8 cellular contexts compared by ENCODE assay signal in the genomic region with DNA sequence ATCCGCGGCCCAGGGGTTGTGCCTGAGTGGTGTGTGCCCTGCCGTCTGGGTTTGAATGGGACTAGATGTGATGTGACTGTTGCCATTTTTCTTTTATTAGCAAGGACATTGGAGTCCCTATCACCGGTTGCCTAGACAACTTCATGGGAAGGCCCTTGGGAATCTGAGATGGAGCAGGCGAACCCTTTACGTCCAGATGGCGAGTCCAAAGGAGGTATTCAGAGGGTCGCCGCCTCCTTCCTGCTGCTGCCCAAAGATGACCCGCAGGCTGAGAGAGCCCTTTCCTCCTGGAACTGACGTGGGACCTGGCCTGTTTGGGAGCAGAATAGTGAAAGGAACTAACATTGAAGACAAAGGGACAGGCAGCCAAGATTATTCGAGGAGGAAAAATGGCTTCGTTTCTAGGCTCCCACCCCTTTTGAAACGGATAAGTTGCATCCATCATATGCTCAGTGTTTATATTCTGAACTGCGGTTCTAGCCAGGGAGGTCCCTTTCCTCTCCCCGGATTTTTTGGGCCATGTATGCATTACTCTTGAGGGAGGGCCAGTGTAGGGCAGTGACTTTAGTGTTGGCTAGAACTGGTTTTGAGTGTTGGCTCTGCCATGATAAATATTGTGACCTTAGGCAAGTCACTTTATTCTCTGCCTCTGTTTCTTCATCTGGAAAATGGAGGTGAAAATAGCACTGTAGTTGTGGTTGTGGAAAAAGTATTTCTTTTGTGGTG. TPM values are rescaled to one million over a fixed set of nuclear protein-coding genes. Genes with fewer than 3 reads are reported as not detected.
DNase-seq lines count a peak whose midpoint lies in the region.

No MANE protein-coding gene starts in this region.

- peak overlapping the region; percentile 96 for H3K4me3 ChIP-seq in iPS-15b (ENCODE audit: low read depth, low read length)

- H3K36me3 ChIP-seq in iPS-15b (ENCODE audit: control insufficient read depth, insufficient read depth, low read length): no peaks in the 10 kb centered on the region

- no peaks in the 10 kb centered on the region for H3K9me3 ChIP-seq in iPS-15b (ENCODE audit: control insufficient read depth, insufficient read depth, low read length)

- no peaks in the 10 kb centered on the region for H3K9me3 Mint-ChIP-seq in activated T-helper 1 cell treated with anti-CD3 and anti-CD28 coated beads, Interleukin-12 subunit alpha, Interleukin-12 subunit beta, Interleukin-2, Interleukin-4 antibody, amounts not matched to agents 30 ng/mL and 10 ng/mL and 1 ng/mL, durations not matched to agents 14 hours and 24 hours and 36 hours

- H3K36me3 Mint-ChIP-seq in activated T-helper 1 cell treated with anti-CD3 and anti-CD28 coated beads, Interleukin-12 subunit alpha, Interleukin-12 subunit beta, Interleukin-2, Interleukin-4 antibody, amounts not matched to agents 30 ng/mL and 10 ng/mL and 1 ng/mL, durations not matched to agents 14 hours and 24 hours and 36 hours (ENCODE audit: low read depth): peaks cover 31% of the 10 kb centered on the region

- peak overlapping the region; percentile 99 for H3K27ac Mint-ChIP-seq in activated T-helper 1 cell treated with anti-CD3 and anti-CD28 coated beads, Interleukin-12 subunit alpha, Interleukin-12 subunit beta, Interleukin-2, Interleukin-4 antibody, amounts not matched to agents 30 ng/mL and 10 ng/mL and 1 ng/mL, durations not matched to agents 14 hours and 24 hours and 36 hours

- H3K4me1 ChIP-seq in iPS-15b (ENCODE audit: control insufficient read depth, insufficient read depth, low read length): peaks cover 15% of the 10 kb centered on the region

- peaks cover 1% of the 10 kb centered on the region for H3K27me3 Mint-ChIP-seq in activated T-helper 1 cell treated with anti-CD3 and anti-CD28 coated beads, Interleukin-12 subunit alpha, Interleukin-12 subunit beta, Interleukin-2, Interleukin-4 antibody, amounts not matched to agents 30 ng/mL and 10 ng/mL and 1 ng/mL, durations not matched to agents 14 hours and 24 hours and 36 hours (ENCODE audit: insufficient read depth)

- DNase-seq in activated T-cell treated with anti-CD3 and anti-CD28 coated beads for 4 hours (peak; percentile 5), NCI-H1092 (lab: John Stamatoyannopoulos, UW) (peak; percentile 25), pons (ENCODE audit: low spot score) (no peak), GM19240 (ENCODE audit: insufficient read length, low spot score) (no peak)
- DNase-seq in activated T-cell treated with anti-CD3 and anti-CD28 coated beads, Interleukin-2, amount 50 U/mL, for 1 hour: no peak
- DNase-seq in activated T-helper 1 cell treated with anti-CD3 and anti-CD28 coated beads, Interleukin-12 subunit alpha, Interleukin-12 subunit beta, Interleukin-2, Interleukin-4 antibody, amounts not matched to agents 30 ng/mL and 10 ng/mL and 1 ng/mL, durations not matched to agents 14 hours and 24 hours and 36 hours (ENCODE audit: low spot score): peak; percentile 12
- peak; percentile 37 for DNase-seq in stimulated activated CD8-positive, alpha-beta memory T cell treated with anti-CD3 and anti-CD28 coated beads, Interleukin-4, amount 100 ng/mL, for 48 hours

- H3K4me1 Mint-ChIP-seq in activated T-helper 1 cell treated with anti-CD3 and anti-CD28 coated beads, Interleukin-12 subunit alpha, Interleukin-12 subunit beta, Interleukin-2, Interleukin-4 antibody, amounts not matched to agents 30 ng/mL and 10 ng/mL and 1 ng/mL, durations not matched to agents 14 hours and 24 hours and 36 hours (ENCODE audit: low read depth): peaks cover 47% of the 10 kb centered on the region

- peak overlapping the region; percentile 95 for H3K4me3 Mint-ChIP-seq in activated T-helper 1 cell treated with anti-CD3 and anti-CD28 coated beads, Interleukin-12 subunit alpha, Interleukin-12 subunit beta, Interleukin-2, Interleukin-4 antibody, amounts not matched to agents 30 ng/mL and 10 ng/mL and 1 ng/mL, durations not matched to agents 14 hours and 24 hours and 36 hours

- no peaks in the 10 kb centered on the region for H3K27me3 ChIP-seq in iPS-15b (ENCODE audit: control insufficient read depth, insufficient read depth, low read length)

- peak overlapping the region; percentile 100 for H3K9ac ChIP-seq in iPS-15b (ENCODE audit: low read depth, low read length)

- intact Hi-C loops in activated T-helper 1 cell treated with anti-CD3 and anti-CD28 coated beads, Interleukin-12 subunit alpha, Interleukin-12 subunit beta, Interleukin-2, Interleukin-4 antibody, amounts not matched to agents 30 ng/mL and 10 ng/mL and 1 ng/mL, durations not matched to agents 14 hours and 24 hours and 36 hours (cut with micrococcal nuclease): loop anchor here (1.0 to 10.0 kb wide), 9 partner anchors 33 to 867 kb away; a partner anchor contains a TSS

RNA-seq across cellular contexts. Expression of a gene that starts 0.7 kb away (rescaled TPM):
- 44.7 and 48.3 TPM in 2 replicates for total RNA-seq in activated T-helper 1 cell treated with anti-CD3 and anti-CD28 coated beads, Interleukin-12 subunit alpha, Interleukin-12 subunit beta, Interleukin-2, Interleukin-4 antibody, amounts not matched to agents 30 ng/mL and 10 ng/mL and 1 ng/mL, durations not matched to agents 14 hours and 24 hours and 36 hours

RNA-seq across cellular contexts. Expression of a gene that starts 0.7 kb away (rescaled TPM):
- total RNA-seq in activated T-helper 1 cell treated with anti-CD3 and anti-CD28 coated beads, Interleukin-12 subunit alpha, Interleukin-12 subunit beta, Interleukin-2, Interleukin-4 antibody, amounts not matched to agents 30 ng/mL and 10 ng/mL and 1 ng/mL, durations not matched to agents 14 hours and 24 hours and 36 hours: 16.5 and 17.3 TPM in 2 replicates

Comparison
In these comparisons a context has a peak if more than half of its experiments do, and no peak if none do; other contexts are left out.
1. DNase-seq: peak in activated T-cell treated with anti-CD3 and anti-CD28 coated beads for 4 hours (single experiment), NCI-H1092 (single experiment), activated T-helper 1 cell treated with anti-CD3 and anti-CD28 coated beads, Interleukin-12 subunit alpha, Interleukin-12 subunit beta, Interleukin-2, Interleukin-4 antibody, amounts not matched to agents 30 ng/mL and 10 ng/mL and 1 ng/mL, durations not matched to agents 14 hours and 24 hours and 36 hours (single experiment) and stimulated activated CD8-positive, alpha-beta memory T cell treated with anti-CD3 and anti-CD28 coated beads, Interleukin-4, amount 100 ng/mL, for 48 hours (single experiment); none in activated T-cell treated with anti-CD3 and anti-CD28 coated beads, Interleukin-2, amount 50 U/mL, for 1 hour (single experiment), pons (single experiment) and GM19240 (single experiment).